Comparison of ENCODE assay signal across 27 cellular contexts in the genomic region with DNA sequence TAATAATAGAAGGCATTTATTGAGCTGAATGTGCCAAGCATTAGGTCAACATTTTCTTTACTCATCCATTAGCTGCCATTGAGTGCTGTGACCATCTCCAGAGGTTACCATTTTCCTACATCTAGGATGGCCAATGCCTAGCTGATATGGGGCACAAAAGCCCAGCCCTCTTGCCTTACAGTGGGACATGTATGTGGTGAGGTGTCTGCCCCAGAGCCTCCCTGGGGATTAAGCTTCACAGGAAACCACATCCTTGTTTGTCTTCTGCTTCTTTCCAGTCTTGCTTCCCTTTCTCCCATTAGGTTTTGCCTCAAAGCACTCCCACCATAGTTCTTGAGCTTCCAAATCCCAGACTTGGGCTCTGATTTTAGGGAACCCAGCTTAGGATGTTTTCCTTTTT.
"Had no signal": no experiment of that assay in that cellular context is flagged by ENCODE, and none has a peak within 500 bp of the region (broad histone marks: within the 10 kb centered on the region; RNA-seq: fewer than 3 reads in every experiment).

No MANE protein-coding gene starts in this region.

- H3K27ac ChIP-seq: SK-N-MC had no signal

- DNase-seq: activated B cell treated with CpG ODN at 0.5 μM for 24 hours; activated CD4-positive, alpha-beta T cell treated with anti-CD3 and anti-CD28 coated beads for 1 hour; activated CD4-positive, alpha-beta T cell treated with anti-CD3 and anti-CD28 coated beads, Interleukin-2, amount 10 ng/mL, durations not matched to agents 24 days and 14 days; activated CD4-positive, alpha-beta T cell treated with anti-CD3 and anti-CD28 coated beads, Interleukin-2, amount 50 U/mL, for 48 hours; activated CD8-positive, alpha-beta memory T cell treated with anti-CD3 and anti-CD28 coated beads for 24 hours; activated gamma-delta T cell; activated naive CD4-positive, alpha-beta T cell treated with anti-CD3 and anti-CD28 coated beads for 36 hours; activated T-cell treated with anti-CD3 and anti-CD28 coated beads, Interleukin-2, amount 50 U/mL, for 4 hours; amygdala; MM.1S; NCI-H1105 treated with DMSO at 0.1 percent for 48 hours; NCI-H1436 treated with DMSO at 0.1 percent for 48 hours; NCI-H187; NCI-H2081 treated with DMSO at 0.1 percent for 48 hours; NCI-H2171 treated with DMSO at 0.1 percent for 48 hours; NCI-H226; NCI-H526; NCI-H774; NK-92 treated with Interleukin-12 subunit alpha and Interleukin-12 subunit beta, amount 100 ng/mL, for 24 hours; OCI-M1; RPMI8226; T-cell; T-helper 2 cell; T1000 had no signal

- H3K4me3 ChIP-seq: SK-N-MC had no signal

- ATAC-seq: activated T-cell treated with anti-CD3 and anti-CD28 coated beads, Interleukin-2, amount 50 U/mL, for 4 hours; Panc1; Right ventricle myocardium inferior; T-cell had no signal
